18 cellular contexts compared by ENCODE assay signal in genomic region chr5:14673443-14673842, GRCh38. TPM values are rescaled to one million over a fixed set of nuclear protein-coding genes. Genes with fewer than 3 reads are reported as not detected.
DNase-seq lines count a peak whose midpoint lies in the region; ATAC-seq and TF ChIP-seq lines count a peak whose summit lies in the region.
"Had no signal": no experiment of that assay in that cellular context is flagged by ENCODE, and none has a peak within 500 bp of the region (broad histone marks: within the 10 kb centered on the region; RNA-seq: fewer than 3 reads in every experiment).

No MANE protein-coding gene starts in this region.

- H2AFZ ChIP-seq in OCI-LY7 (ENCODE audit: low read length): no peak overlapping the region

- ATAC-seq in effector memory CD8-positive, alpha-beta T cell (replicated peaks): no peak

- H3K9me3 ChIP-seq in CD4-positive, alpha-beta memory T cell (ENCODE audit: control insufficient read depth in 1 of 2, low read length in 2 of 2): no peaks in the 10 kb centered on the region
- no peaks in the 10 kb centered on the region for H3K9me3 ChIP-seq in OCI-LY7 (ENCODE audit: low read length)
- H3K9me3 ChIP-seq in WERI-Rb-1 (ENCODE audit: severe bottlenecking): no peaks in the 10 kb centered on the region

- H3K79me2 ChIP-seq in OCI-LY7 (ENCODE audit: insufficient read depth, low read depth, low read length): peaks cover 100% of the 10 kb centered on the region

- intact Hi-C loops in activated CD4-positive, alpha-beta T cell treated with anti-CD3 and anti-CD28 coated beads, Interleukin-2, amount 10 ng/mL, durations not matched to agents 24 days and 14 days (cut with micrococcal nuclease): loop anchor here (5.0 kb wide), 2 partner anchors 199 to 254 kb away; partner anchors contain the start of gene ANKH
- intact Hi-C loops in CD4-positive, alpha-beta memory T cell (cut with micrococcal nuclease): no loop called here
- intact Hi-C loops in OCI-LY7 (cut with micrococcal nuclease; ENCODE audit: unreplicated experiment): no loop called here

- TF ChIP-seq CTCF in OCI-LY7 (conservative IDR thresholded peaks at IDR 0.05; ENCODE audit: low read length) (no peak), WERI-Rb-1 (IDR thresholded peaks at IDR 0.05; ENCODE audit: low read depth, low read length) (no peak)

- H3K4me3 ChIP-seq in CD4-positive, alpha-beta memory T cell (ENCODE audit: low read length in 2 of 2): no peak overlapping the region
- H3K4me3 ChIP-seq in OCI-LY7 (ENCODE audit: low read depth, low read length, poor library complexity, severe bottlenecking) (no peak overlapping the region), WERI-Rb-1 (ENCODE audit: low read depth, low read length) (no peak overlapping the region)

- no peaks in the 10 kb centered on the region for H3K36me3 ChIP-seq in CD4-positive, alpha-beta memory T cell (ENCODE audit: insufficient read depth, low read length)
- H3K36me3 ChIP-seq in OCI-LY7 (ENCODE audit: insufficient read depth, low read length) (peaks cover 55% of the 10 kb centered on the region), WERI-Rb-1 (peaks cover 12% of the 10 kb centered on the region)

- H3K4me3 Mint-ChIP-seq in activated CD4-positive, alpha-beta T cell treated with anti-CD3 and anti-CD28 coated beads, Interleukin-2, amount 10 ng/mL, durations not matched to agents 24 days and 14 days: no peak overlapping the region
- H3K4me3 Mint-ChIP-seq in CD4-positive, alpha-beta memory T cell: peak overlapping the region in 1 of 8 donors; percentile 23
- H3K4me3 Mint-ChIP-seq in effector memory CD8-positive, alpha-beta T cell: peak overlapping the region; percentile 58 to 87

- H3K36me3 Mint-ChIP-seq in activated CD4-positive, alpha-beta T cell treated with anti-CD3 and anti-CD28 coated beads, Interleukin-2, amount 10 ng/mL, durations not matched to agents 24 days and 14 days (ENCODE audit: low read depth): peaks cover 39% of the 10 kb centered on the region
- H3K36me3 Mint-ChIP-seq in CD4-positive, alpha-beta memory T cell: peaks cover 15 to 48% of the 10 kb centered on the region in 2 donors
- peaks cover 34% of the 10 kb centered on the region for H3K36me3 Mint-ChIP-seq in effector memory CD8-positive, alpha-beta T cell (ENCODE audit: insufficient read depth)

- no peak for DNase-seq in activated CD4-positive, alpha-beta T cell treated with anti-CD3 and anti-CD28 coated beads, Interleukin-2, amount 10 ng/mL, durations not matched to agents 24 days and 14 days
- DNase-seq in activated CD4-positive, alpha-beta T cell treated with anti-CD3 and anti-CD28 coated beads, Interleukin-2, amount 50 U/mL, for 48 hours: no peak
- DNase-seq in CD4-positive, alpha-beta memory T cell: no peak
- DNase-seq in OCI-LY7 (ENCODE audit: low spot score) (no peak), WERI-Rb-1 (no peak), NCI-H1048 (lab: John Stamatoyannopoulos, UW) (no peak), COLO829 (ENCODE audit: low spot score) (no peak)
- no peak for DNase-seq in effector memory CD8-positive, alpha-beta T cell
- DNase-seq: DMS153, EL, IMR-90, Kasumi-1, NCI-H1105 treated with DMSO at 0.1 percent for 48 hours, NCI-H1694 treated with DMSO at 0.1 percent for 48 hours, NCI-H2107, NCI-H2227 treated with DMSO at 0.1 percent for 48 hours, NCI-H524 treated with DMSO at 0.1 percent for 48 hours, SHP77 had no signal

- no peaks in the 10 kb centered on the region for H3K9me2 ChIP-seq in OCI-LY7 (ENCODE audit: insufficient read depth, low read length)

- BruUV-seq in OCI-LY7 (replicated peaks; lab: Mats Ljungman, UMichigan): no TSS peak

- peak overlapping the region; percentile 69 for H3K27ac Mint-ChIP-seq in activated CD4-positive, alpha-beta T cell treated with anti-CD3 and anti-CD28 coated beads, Interleukin-2, amount 10 ng/mL, durations not matched to agents 24 days and 14 days
- H3K27ac Mint-ChIP-seq in CD4-positive, alpha-beta memory T cell: peak overlapping the region in 5 of 7 donors; percentile 53 to 92 (median 62)
- peak overlapping the region in 1 of 2 donors; percentile 91 for H3K27ac Mint-ChIP-seq in effector memory CD8-positive, alpha-beta T cell

- no peaks in the 10 kb centered on the region for H3K27me3 Mint-ChIP-seq in activated CD4-positive, alpha-beta T cell treated with anti-CD3 and anti-CD28 coated beads, Interleukin-2, amount 10 ng/mL, durations not matched to agents 24 days and 14 days
- H3K27me3 Mint-ChIP-seq in CD4-positive, alpha-beta memory T cell: no peaks in the 10 kb centered on the region
- no peaks in the 10 kb centered on the region for H3K27me3 Mint-ChIP-seq in effector memory CD8-positive, alpha-beta T cell

- H3K27ac ChIP-seq in CD4-positive, alpha-beta memory T cell (ENCODE audit: low read depth, low read length): no peak overlapping the region
- no peak overlapping the region for H3K27ac ChIP-seq in OCI-LY7 (ENCODE audit: low read depth, low read length, poor library complexity, severe bottlenecking)
- H3K27ac ChIP-seq in WERI-Rb-1: no peak overlapping the region

- peaks cover 86% of the 10 kb centered on the region for H3K4me1 ChIP-seq in CD4-positive, alpha-beta memory T cell (ENCODE audit: insufficient read depth, low read length)
- peaks cover 83% of the 10 kb centered on the region for H3K4me1 ChIP-seq in OCI-LY7 (ENCODE audit: insufficient read depth, low read length, poor library complexity, severe bottlenecking)

- peaks cover 69% of the 10 kb centered on the region for H3K4me1 Mint-ChIP-seq in activated CD4-positive, alpha-beta T cell treated with anti-CD3 and anti-CD28 coated beads, Interleukin-2, amount 10 ng/mL, durations not matched to agents 24 days and 14 days
- H3K4me1 Mint-ChIP-seq in CD4-positive, alpha-beta memory T cell: peaks cover 58 to 82% (median 73%) of the 10 kb centered on the region in 4 donors
- H3K4me1 Mint-ChIP-seq in effector memory CD8-positive, alpha-beta T cell (ENCODE audit: low read depth in 2 of 2): peaks cover 53 to 73% of the 10 kb centered on the region in 2 donors

- H4K20me1 ChIP-seq in OCI-LY7 (ENCODE audit: insufficient read depth, low read length): peaks cover 27% of the 10 kb centered on the region

- no peaks in the 10 kb centered on the region for H3K9me3 Mint-ChIP-seq in activated CD4-positive, alpha-beta T cell treated with anti-CD3 and anti-CD28 coated beads, Interleukin-2, amount 10 ng/mL, durations not matched to agents 24 days and 14 days
- no peaks in the 10 kb centered on the region for H3K9me3 Mint-ChIP-seq in CD4-positive, alpha-beta memory T cell
- no peaks in the 10 kb centered on the region for H3K9me3 Mint-ChIP-seq in effector memory CD8-positive, alpha-beta T cell

- H3K27me3 ChIP-seq in CD4-positive, alpha-beta memory T cell (ENCODE audit: insufficient read depth, low read length): no peaks in the 10 kb centered on the region
- H3K27me3 ChIP-seq in WERI-Rb-1 (ENCODE audit: insufficient read depth, low read depth, severe bottlenecking): no peaks in the 10 kb centered on the region

- peak overlapping the region; percentile 44 for H3K4me2 ChIP-seq in OCI-LY7 (ENCODE audit: low read length)

- CTCF ChIA-PET in CD4-positive, alpha-beta memory T cell (lab: Charles Lee; ENCODE audit: partially characterized antibody): interaction anchor here (0.9 to 3.2 kb wide), 2 partner anchors 12 to 19 kb away, joined by 3 to 20 read pairs; no protein-coding TSS in a partner anchor
- CTCF ChIA-PET in OCI-LY7 (lab: Charles Lee; ENCODE audit: unreplicated experiment): no interaction called here

- POLR2A ChIA-PET in CD4-positive, alpha-beta memory T cell (lab: Charles Lee; ENCODE audit: partially characterized antibody): no interaction called here
- POLR2A ChIA-PET in OCI-LY7 (lab: Charles Lee): interaction anchor here (1.4 kb wide), 1 partner anchor 10 kb away, joined by 8 read pairs; no protein-coding TSS in a partner anchor

RNA-seq across cellular contexts. Expression of gene OTULIN, which starts 8.9 kb away (rescaled TPM):
- 52.5 and 62.1 TPM in 2 replicates for total RNA-seq in activated CD4-positive, alpha-beta T cell treated with anti-CD3 and anti-CD28 coated beads, Interleukin-2, amount 10 ng/mL, durations not matched to agents 24 days and 14 days
- 10 to 100 TPM; 59.4 to 69.0 TPM for total RNA-seq in CD4-positive, alpha-beta memory T cell
- polyA plus RNA-seq in CD4-positive, alpha-beta memory T cell: 10 to 100 TPM; 12.1 to 20.4 TPM
- total RNA-seq in OCI-LY7 (2014; rRNA removed; shearing (Covaris generic)): 19.2 and 28.7 TPM in 2 replicates
- total RNA-seq in OCI-LY7 (2022): 45.6 and 46.3 TPM in 2 replicates
